27 cellular contexts compared by ENCODE assay signal in genomic region chr2:160458718-160459453, GRCh38. TPM values are rescaled to one million over a fixed set of nuclear protein-coding genes. Genes with fewer than 3 reads are reported as not detected.
DNase-seq lines count a peak whose midpoint lies in the region; TF ChIP-seq lines count a peak whose summit lies in the region.
"Had no signal": no experiment of that assay in that cellular context is flagged by ENCODE, and none has a peak within 500 bp of the region (broad histone marks: within the 10 kb centered on the region; RNA-seq: fewer than 3 reads in every experiment).

No MANE protein-coding gene starts in this region.

- H3K4me3 Mint-ChIP-seq in nephron = no peak overlapping the region
- H3K4me3 Mint-ChIP-seq: B cell, GM23338, H9, IgD-negative memory B cell had no signal

- peaks cover 7% of the 10 kb centered on the region for H3K36me3 Mint-ChIP-seq in nephron (ENCODE audit: low read depth)
- H3K36me3 Mint-ChIP-seq: IgD-negative memory B cell had no signal

- 52% methylated on average over 10 of the region's 10 CpGs for WGBS in esophagus muscularis mucosa
- WGBS in stomach, 5 donors = 68 to 83% (median 77%) methylated on average over 10 of the region's 10 CpGs

- peaks cover 52% of the 10 kb centered on the region for H3K4me1 Mint-ChIP-seq in nephron
- H3K4me1 Mint-ChIP-seq: B cell, IgD-negative memory B cell had no signal

- no peak overlapping the region for H3K4me3 ChIP-seq in SJSA1
- no peak overlapping the region for H3K4me3 ChIP-seq in esophagus muscularis mucosa
- no peak overlapping the region for H3K4me3 ChIP-seq in stomach
- H3K4me3 ChIP-seq: A549, GM12878, GM23338 had no signal

- TF ChIP-seq CTCF in esophagus muscularis mucosa (IDR thresholded peaks at IDR 0.05) (no peak), nephron (IDR thresholded peaks at IDR 0.05; ENCODE audit: unreplicated experiment in 3 of 3) (no peak), stomach (IDR thresholded peaks at IDR 0.05) (no peak)

- DNase-seq in SJSA1 (ENCODE audit: low read depth in 1 of 2, low spot score in 2 of 2) (peak in 1 of 2 experiments; percentile 72), esophagus muscularis mucosa (ENCODE audit: extremely low spot score) (no peak), stomach (no peak), NCI-H2227 (lab: John Stamatoyannopoulos, UW; ENCODE audit: unreplicated experiment) (no peak), NCI-H2196 (lab: John Stamatoyannopoulos, UW; ENCODE audit: unreplicated experiment) (no peak), CD1c-positive myeloid dendritic cell (ENCODE audit: extremely low spot score) (no peak)
- DNase-seq: CD8-positive, alpha-beta memory T cell; DMS 273 treated with DMSO at 0.1 percent for 48 hours; DMS79; EL; GDM1; H9; NCI-H1048; NCI-H1417 treated with DMSO at 0.1 percent for 48 hours; NCI-H1694 treated with DMSO at 0.1 percent for 48 hours; NCI-H2081; NCI-H524; NCI-H774; NK-92 treated with Interleukin-12 subunit alpha and Interleukin-12 subunit beta, amount 100 ng/mL, for 24 hours; PC-3 had no signal

- peak overlapping the region; percentile 14 to 64 (median 59) for H3K27ac Mint-ChIP-seq in nephron
- H3K27ac Mint-ChIP-seq: B cell, GM23338, H9, IgD-negative memory B cell had no signal

- intact Hi-C loops in esophagus muscularis mucosa (cut with DNase I) = no loop called here
- intact Hi-C loops in stomach (cut with DNase I; ENCODE audit: low total_unique reads) = no loop called here

- TF ChIP-seq EP300 in esophagus muscularis mucosa (IDR thresholded peaks at IDR 0.05) = no peak
- TF ChIP-seq EP300 in stomach (IDR thresholded peaks at IDR 0.05) = no peak

- H3K27ac ChIP-seq in SJSA1 (0 out of 2 replicates have a peak overlapping the region, but pooled peaks have one; percentile 0), esophagus muscularis mucosa (replicated peaks in 1 of 4) (peak overlapping the region; percentile 60 to 74 (median 66)), stomach (peak overlapping the region in 3 of 5 donors; percentile 51 to 55 (median 51))
- H3K27ac ChIP-seq: A549, C4-2B had no signal

- H3K36me3 ChIP-seq in SJSA1 = peaks cover 15% of the 10 kb centered on the region
- no peaks in the 10 kb centered on the region for H3K36me3 ChIP-seq in esophagus muscularis mucosa
- H3K36me3 ChIP-seq in stomach = no peaks in the 10 kb centered on the region

- no peaks in the 10 kb centered on the region for H3K9me3 Mint-ChIP-seq in nephron
- H3K9me3 Mint-ChIP-seq: CD8-positive, alpha-beta memory T cell; GM23338; H9 had no signal

- peaks cover 64% of the 10 kb centered on the region for H3K4me1 ChIP-seq in SJSA1 (replicated peaks)
- peaks cover 52 to 91% (median 70%) of the 10 kb centered on the region in 4 donors for H3K4me1 ChIP-seq in esophagus muscularis mucosa
- peaks cover 4 to 62% (median 37%) of the 10 kb centered on the region in 4 donors for H3K4me1 ChIP-seq in stomach

- TF ChIP-seq POLR2A in esophagus muscularis mucosa (IDR thresholded peaks at IDR 0.05; ENCODE audit: low read depth) (no peak), stomach (IDR thresholded peaks at IDR 0.05) (no peak)

- no peaks in the 10 kb centered on the region for H3K9me3 ChIP-seq in SJSA1 (replicated peaks)
- no peaks in the 10 kb centered on the region for H3K9me3 ChIP-seq in esophagus muscularis mucosa
- no peaks in the 10 kb centered on the region for H3K9me3 ChIP-seq in stomach
- H3K9me3 ChIP-seq: A549 had no signal

- no peaks in the 10 kb centered on the region for H3K27me3 ChIP-seq in SJSA1 (replicated peaks)
- no peaks in the 10 kb centered on the region for H3K27me3 ChIP-seq in esophagus muscularis mucosa
- H3K27me3 ChIP-seq in stomach = no peaks in the 10 kb centered on the region

- no peaks in the 10 kb centered on the region for H3K27me3 Mint-ChIP-seq in nephron (ENCODE audit: low read depth)

RNA-seq across cellular contexts. Expression of gene RBMS1, which starts 34.7 kb away (rescaled TPM):
- total RNA-seq in SJSA1 (2014; rRNA removed; shearing (Covaris generic)) = 79.2 and 111 TPM in 2 replicates
- total RNA-seq in esophagus muscularis mucosa (100 to 1,000 TPM in 1 of 4 donors, 10 to 100 TPM in 3; 86.8 to 116 (median 93.1) TPM), stomach (100 to 1,000 TPM in 1 of 5 donors, 10 to 100 TPM in 3, 1 to 10 TPM in 1; 4.3 to 134 (median 32.7) TPM)
- 10 to 100 TPM; 15.6 to 27.5 (median 24.7) TPM for polyA plus RNA-seq in stomach

Comparison
In these comparisons a context has a peak if more than half of its experiments do, and no peak if none do; other contexts are left out.
1. H3K27ac ChIP-seq: peak in every context shown above with its lines; median percentile 66 in esophagus muscularis mucosa; 51 in stomach; 0 in SJSA1.